In genomic region chr9:134398756-134399155, GRCh38 we compare ENCODE assay signal across 18 cellular contexts.
DNase-seq lines count a peak whose midpoint lies in the region; ATAC-seq, FAIRE-seq and TF ChIP-seq lines count a peak whose summit lies in the region.
"Had no signal": no experiment of that assay in that cellular context is flagged by ENCODE, and none has a peak within 500 bp of the region (broad histone marks: within the 10 kb centered on the region; RNA-seq: fewer than 3 reads in every experiment).

No MANE protein-coding gene starts in this region.

- no peak for FAIRE-seq in K562 (lab: Jason Lieb, UNC)
- FAIRE-seq: RCC 7860 had no signal

- peak overlapping the region in 1 of 10 experiments; percentile 17; a peak in 1 of 20 replicates for H3K4me3 ChIP-seq in BLaER1 treated with 17β-estradiol and CSF1 and Interleukin-3, amounts not matched to agents 10 nM and 100 nM
- no peak overlapping the region for H3K4me3 ChIP-seq in CD8-positive, alpha-beta memory T cell (ENCODE audit: low read length)
- H3K4me3 ChIP-seq in K562 (no peak overlapping the region), psoas muscle (no peak overlapping the region), Caco-2 (ENCODE audit: low read depth, low read length) (no peak overlapping the region), HAP-1 (no peak overlapping the region)
- H3K4me3 ChIP-seq: GM23338, SJSA1 had no signal

- in situ Hi-C loops in K562 (cut with MboI): no loop called here
- in situ Hi-C loops in HAP-1 (cut with MboI; ENCODE audit: low sequenced_read_pairs): no loop called here

- TF ChIP-seq EP300 in K562 (IDR thresholded peaks at IDR 0.05; ENCODE audit: low read length): no peak

- H3K9me1 ChIP-seq in K562 (ENCODE audit: control insufficient read depth, insufficient read depth, low read length): peaks cover 5% of the 10 kb centered on the region

- H3K4me3 Mint-ChIP-seq in CD8-positive, alpha-beta memory T cell: peak overlapping the region in 1 of 7 donors; percentile 3
- H3K4me3 Mint-ChIP-seq in Caco-2 (ENCODE audit: unreplicated experiment): no peak overlapping the region
- H3K4me3 Mint-ChIP-seq: GM23338 had no signal

- H3K27ac Mint-ChIP-seq in CD8-positive, alpha-beta memory T cell: peak overlapping the region in 5 of 8 donors; percentile 19 to 96 (median 47)
- no peak overlapping the region for H3K27ac Mint-ChIP-seq in Caco-2 (ENCODE audit: unreplicated experiment)
- H3K27ac Mint-ChIP-seq: GM23338 had no signal

- H3K79me2 ChIP-seq in K562 (ENCODE audit: control insufficient read depth, insufficient read depth, low read length): peaks cover 3% of the 10 kb centered on the region; the same call in 1 of the 3 replicates

- no peaks in the 10 kb centered on the region for H3K27me3 Mint-ChIP-seq in CD8-positive, alpha-beta memory T cell
- H3K27me3 Mint-ChIP-seq in Caco-2 (ENCODE audit: insufficient read depth, unreplicated experiment): no peaks in the 10 kb centered on the region

- H2AFZ ChIP-seq in K562 (ENCODE audit: low read depth, low read length): no peak overlapping the region
- H2AFZ ChIP-seq: GM23338 had no signal

- H3K9me3 Mint-ChIP-seq in CD8-positive, alpha-beta memory T cell: peaks cover 0 to 2% (median 0%) of the 10 kb centered on the region in 5 donors
- peaks cover 7% of the 10 kb centered on the region for H3K9me3 Mint-ChIP-seq in Caco-2 (ENCODE audit: unreplicated experiment)

- BruUV-seq in K562 (replicated peaks; lab: Mats Ljungman, UMichigan) (no TSS peak), Caco-2 (replicated peaks; lab: Mats Ljungman, UMichigan) (no TSS peak)

- peaks cover 6 to 33% (median 12%) of the 10 kb centered on the region in 11 experiments; a peak in 17 of 22 replicates for H3K36me3 ChIP-seq in BLaER1 treated with 17β-estradiol and CSF1 and Interleukin-3, amounts not matched to agents 10 nM and 100 nM
- H3K36me3 ChIP-seq in CD8-positive, alpha-beta memory T cell (ENCODE audit: insufficient read depth, low read length): no peaks in the 10 kb centered on the region
- H3K36me3 ChIP-seq in K562 (ENCODE audit: control insufficient read depth, insufficient read depth, low read length) (no peaks in the 10 kb centered on the region), psoas muscle (ENCODE audit: insufficient read depth in 1 of 2, low read depth in 1 of 2) (no peaks in the 10 kb centered on the region), Caco-2 (ENCODE audit: control insufficient read depth, insufficient read depth, low read length) (peaks cover 3% of the 10 kb centered on the region), HAP-1 (replicated peaks) (no peaks in the 10 kb centered on the region)

- H4K20me1 ChIP-seq in BLaER1 treated with 17β-estradiol and CSF1 and Interleukin-3, amounts not matched to agents 10 nM and 100 nM: peaks cover 76 to 100% (median 100%) of the 10 kb centered on the region in 11 experiments; a peak in 21 of 22 replicates
- peaks cover 15% of the 10 kb centered on the region; the same call in 1 of the 2 replicates for H4K20me1 ChIP-seq in K562 (replicated peaks; ENCODE audit: control insufficient read depth, insufficient read depth, low read length)

- H3K27me3 ChIP-seq in BLaER1 treated with 17β-estradiol and CSF1 and Interleukin-3, amounts not matched to agents 10 nM and 100 nM: peaks cover 0 to 5% (median 0%) of the 10 kb centered on the region in 11 experiments; a peak in 1 of 22 replicates
- H3K27me3 ChIP-seq in CD8-positive, alpha-beta memory T cell (ENCODE audit: insufficient read depth, low read length, poor library complexity, severe bottlenecking): no peaks in the 10 kb centered on the region
- no peaks in the 10 kb centered on the region for H3K27me3 ChIP-seq in K562 (ENCODE audit: control insufficient read depth in 2 of 2, insufficient read depth in 2 of 2, low read length in 2 of 2)
- H3K27me3 ChIP-seq in psoas muscle (ENCODE audit: insufficient read depth in 3 of 3, low read length in 2 of 3): no peaks in the 10 kb centered on the region
- H3K27me3 ChIP-seq in Caco-2 (replicated peaks; ENCODE audit: control insufficient read depth, insufficient read depth, low read length): no peaks in the 10 kb centered on the region
- H3K27me3 ChIP-seq in HAP-1 (ENCODE audit: low read depth): no peaks in the 10 kb centered on the region
- H3K27me3 ChIP-seq: SJSA1 had no signal

- TF ChIP-seq RAD21 in K562 (CRISPR knock-in tag; conservative IDR thresholded peaks at IDR 0.05 in 1 of 2, IDR thresholded peaks at IDR 0.05 in 1 of 2): no peak

- POLR2A ChIA-PET in CD8-positive, alpha-beta memory T cell (lab: Charles Lee): no interaction called here
- POLR2A ChIA-PET in K562 (lab: Yijun Ruan, JAX) (interaction anchor here (1.6 kb wide), 1 partner anchor 70 kb away, joined by 3 read pairs; no protein-coding TSS in a partner anchor), Caco-2 (lab: Charles Lee) (no interaction called here)

- intact Hi-C loops in K562 (cut with micrococcal nuclease) (no loop called here), psoas muscle (cut with DNase I) (no loop called here), Caco-2 (cut with micrococcal nuclease; ENCODE audit: unreplicated experiment) (no loop called here)

- CTCF ChIA-PET in CD8-positive, alpha-beta memory T cell (lab: Charles Lee): no interaction called here
- CTCF ChIA-PET in K562 (lab: Yijun Ruan, JAX; ENCODE audit: low intra/inter-chr PET ratio) (no interaction called here), Caco-2 (lab: Charles Lee) (no interaction called here)

- peaks cover 7 to 13% (median 12%) of the 10 kb centered on the region in 11 experiments for H3K9me3 ChIP-seq in BLaER1 treated with 17β-estradiol and CSF1 and Interleukin-3, amounts not matched to agents 10 nM and 100 nM (replicated peaks in 1 of 11)
- H3K9me3 ChIP-seq in CD8-positive, alpha-beta memory T cell (ENCODE audit: low read length): no peaks in the 10 kb centered on the region
- H3K9me3 ChIP-seq in K562 (replicated peaks; ENCODE audit: control insufficient read depth, insufficient read depth, low read depth, low read length) (peaks cover 7% of the 10 kb centered on the region), psoas muscle (no peaks in the 10 kb centered on the region), Caco-2 (peaks cover 9% of the 10 kb centered on the region), HAP-1 (peaks cover 7% of the 10 kb centered on the region)

- DNase-seq in CD8-positive, alpha-beta memory T cell: no peak
- DNase-seq in K562 (ENCODE audit: extremely low read depth in 1 of 4, low spot score in 3 of 4): no peak
- DNase-seq in psoas muscle: no peak
- no peak for DNase-seq in caudate nucleus (lab: John Stamatoyannopoulos, UW)
- no peak for DNase-seq in Caco-2
- DNase-seq in NCI-H526 (lab: John Stamatoyannopoulos, UW): no peak
- no peak for DNase-seq in HAP-1 (ENCODE audit: low spot score in 2 of 2)
- DNase-seq: DMS79, NCI-H1694, NCI-H2081, NCI-H2171, NCI-H345 had no signal

- peak overlapping the region in 2 of 11 experiments; percentile 25 to 35; a peak in 3 of 22 replicates for H3K27ac ChIP-seq in BLaER1 treated with 17β-estradiol and CSF1 and Interleukin-3, amounts not matched to agents 10 nM and 100 nM
- H3K27ac ChIP-seq in CD8-positive, alpha-beta memory T cell (ENCODE audit: low read depth, low read length): no peak overlapping the region
- H3K27ac ChIP-seq in K562 (ENCODE audit: extremely low read depth, low read depth, low read length): no peak overlapping the region
- H3K27ac ChIP-seq in psoas muscle: peak overlapping the region; percentile 60
- H3K27ac ChIP-seq in caudate nucleus (ENCODE audit: low read depth, low read length): no peak overlapping the region
- H3K27ac ChIP-seq: HL-60, SJSA1 had no signal

- TF ChIP-seq CTCF in K562 (IDR thresholded peaks at IDR 0.05 in 2 of 3, conservative IDR thresholded peaks at IDR 0.05 in 1 of 3; ENCODE audit: insufficient read depth in 2 of 3, low read depth in 1 of 3, low read length in 3 of 3) (no peak), psoas muscle (IDR thresholded peaks at IDR 0.05) (no peak), Caco-2 (IDR thresholded peaks at IDR 0.05; ENCODE audit: insufficient read depth in 1 of 2, low read depth in 1 of 2, low read length in 1 of 2, severe bottlenecking in 1 of 2, unreplicated experiment in 1 of 2) (no peak)

- ATAC-seq in K562 (no peak), psoas muscle (no peak)
- ATAC-seq: GM23338, Right ventricle myocardium inferior had no signal

- 82% methylated on average over 5 of the region's 5 CpGs for WGBS in K562 (ENCODE audit: insufficient coverage, low coverage, missing lambda C conversion rate)
- WGBS in psoas muscle, 3 donors: 94 to 98% (median 95%) methylated on average over 5 of the region's 5 CpGs

- no peak for TF ChIP-seq POLR2A in K562 (conservative IDR thresholded peaks at IDR 0.05)

- peak overlapping the region; percentile 31 to 100 (median 96); a peak in 21 of 22 replicates for H3K4me2 ChIP-seq in BLaER1 treated with 17β-estradiol and CSF1 and Interleukin-3, amounts not matched to agents 10 nM and 100 nM
- H3K4me2 ChIP-seq in K562 (ENCODE audit: insufficient read depth, low read length): no peak overlapping the region
- H3K4me2 ChIP-seq: GM23338 had no signal

- peaks cover 85 to 100% (median 99%) of the 10 kb centered on the region in 10 experiments for H3K4me1 ChIP-seq in BLaER1 treated with 17β-estradiol and CSF1 and Interleukin-3, amounts not matched to agents 10 nM and 100 nM
- peaks cover 43% of the 10 kb centered on the region for H3K4me1 ChIP-seq in CD8-positive, alpha-beta memory T cell (ENCODE audit: insufficient read depth, low read length)
- H3K4me1 ChIP-seq in K562 (replicated peaks in 1 of 2; ENCODE audit: control insufficient read depth in 2 of 2, insufficient read depth in 2 of 2, low read length in 2 of 2) (peaks cover 0 to 46% of the 10 kb centered on the region in 2 experiments; a peak in 3 of 5 replicates), psoas muscle (peaks cover 70% of the 10 kb centered on the region), Caco-2 (no peaks in the 10 kb centered on the region), HAP-1 (no peaks in the 10 kb centered on the region)

- no peaks in the 10 kb centered on the region for H3K36me3 Mint-ChIP-seq in CD8-positive, alpha-beta memory T cell
- H3K36me3 Mint-ChIP-seq in Caco-2 (ENCODE audit: insufficient read depth, unreplicated experiment): peaks cover 13% of the 10 kb centered on the region

- no peak overlapping the region for H3K9ac ChIP-seq in BLaER1 treated with 17β-estradiol and CSF1 and Interleukin-3, amounts not matched to agents 10 nM and 100 nM
- no peak overlapping the region for H3K9ac ChIP-seq in K562 (ENCODE audit: insufficient read depth in 1 of 2, low read depth in 2 of 2, low read length in 2 of 2)

- H3K4me1 Mint-ChIP-seq in CD8-positive, alpha-beta memory T cell: peaks cover 37 to 56% (median 41%) of the 10 kb centered on the region in 3 donors
- H3K4me1 Mint-ChIP-seq in Caco-2 (ENCODE audit: low read depth, unreplicated experiment): no peaks in the 10 kb centered on the region

TF ChIP-seq in K562, 482 proteins besides CTCF, POLR2A, EP300 and RAD21 (continues in another document):
- 0 out of 2 replicates have a peak, but pooled peaks have one; percentile 30 for TF ChIP-seq MAFG (tag; conservative IDR thresholded peaks at IDR 0.05)
- TF ChIP-seq ZNF263 (CRISPR knock-in tag; IDR thresholded peaks at IDR 0.05; ENCODE audit: borderline replicate concordance): no peak
- TF ChIP-seq ZNF316 (IDR thresholded peaks at IDR 0.05): 0 out of 2 replicates have a peak, but pooled peaks have one; percentile 11
